8 cellular contexts compared by ENCODE assay signal in genomic region chr15:40055576-40056293, GRCh38. TPM values are rescaled to one million over a fixed set of nuclear protein-coding genes. Genes with fewer than 3 reads are reported as not detected.
A peak's percentile ranks its signal among the peaks of the same experiment; 100 is the strongest.
DNase-seq lines count a peak whose midpoint lies in the region; ATAC-seq and TF ChIP-seq lines count a peak whose summit lies in the region.

No MANE protein-coding gene starts in this region.

- H3K9me3 ChIP-seq in liver (ENCODE audit: control insufficient read depth in 4 of 4, low read length in 3 of 4): no peaks in the 10 kb centered on the region

- H3K27me3 ChIP-seq in liver (ENCODE audit: control insufficient read depth in 4 of 4, insufficient read depth in 4 of 4, low read length in 3 of 4): no peaks in the 10 kb centered on the region

- peak; percentile 22 to 60 for TF ChIP-seq RAD21 in liver (IDR thresholded peaks at IDR 0.05)

- H3K36me3 ChIP-seq in liver (ENCODE audit: control insufficient read depth in 4 of 4, insufficient read depth in 3 of 4, low read depth in 1 of 4, low read length in 3 of 4): no peaks in the 10 kb centered on the region

- peaks cover 12 to 27% (median 23%) of the 10 kb centered on the region in 4 donors for H3K4me1 ChIP-seq in liver (ENCODE audit: control insufficient read depth in 4 of 4, insufficient read depth in 4 of 4, low read length in 3 of 4)

- H3K9ac ChIP-seq in liver (ENCODE audit: low read depth in 1 of 2, low read length in 2 of 2): no peak overlapping the region

- H3K27ac ChIP-seq in 22Rv1: peak overlapping the region; percentile 54
- H3K27ac ChIP-seq in VCaP: peak overlapping the region; percentile 72
- H3K27ac ChIP-seq in liver (ENCODE audit: low read depth in 1 of 2, low read length in 2 of 2): peak overlapping the region; percentile 15 to 71

- WGBS in liver: 37% methylated on average over 14 of the region's 14 CpGs

- no peak overlapping the region for H3K4me3 ChIP-seq in liver (ENCODE audit: low read depth in 1 of 3, low read length in 3 of 3)

- DNase-seq in NCI-H187 (lab: John Stamatoyannopoulos, UW): no peak
- no peak for DNase-seq in activated CD4-positive, CD25-positive, alpha-beta regulatory T cell treated with anti-CD3 and anti-CD28 coated beads, Interleukin-2, amount 50 U/mL, for 72 hours
- no peak for DNase-seq in dermis blood vessel endothelial cell

- ATAC-seq in HG03457 (IDR thresholded peaks at IDR 0.05; ENCODE audit: unreplicated experiment) (peak; percentile 15), HG03378 (IDR thresholded peaks at IDR 0.05; ENCODE audit: unreplicated experiment) (no peak)

- TF ChIP-seq CTCF in 22Rv1 (IDR thresholded peaks at IDR 0.05): no peak
- TF ChIP-seq CTCF in VCaP (conservative IDR thresholded peaks at IDR 0.05): no peak
- no peak for TF ChIP-seq CTCF in liver (IDR thresholded peaks at IDR 0.05; ENCODE audit: low read depth, low read length, missing input control)

TF ChIP-seq in liver, 16 proteins besides CTCF, POLR2A, EP300 and RAD21:
- TF ChIP-seq FOXA1 (IDR thresholded peaks at IDR 0.05) (peak; percentile 27), GABPA (IDR thresholded peaks at IDR 0.05 in 1 of 2, conservative IDR thresholded peaks at IDR 0.05 in 1 of 2) (no peak), REST (IDR thresholded peaks at IDR 0.05) (no peak), SP1 (IDR thresholded peaks at IDR 0.05) (peak; percentile 33), NR2F2 (IDR thresholded peaks at IDR 0.05) (no peak), HNF4G (IDR thresholded peaks at IDR 0.05) (no peak), YY1 (IDR thresholded peaks at IDR 0.05) (no peak), HNF4A (conservative IDR thresholded peaks at IDR 0.05) (peak; percentile 48 to 65), FOXA2 (IDR thresholded peaks at IDR 0.05) (peak; percentile 31), JUND (IDR thresholded peaks at IDR 0.05) (peak in 1 of 2 donors; percentile 29), TAF1 (conservative IDR thresholded peaks at IDR 0.05) (no peak), RXRA (IDR thresholded peaks at IDR 0.05) (peak; percentile 68 to 78), EGR1 (IDR thresholded peaks at IDR 0.05; ENCODE audit: low read depth in 2 of 2) (no peak)
- TF ChIP-seq, protein P1, sequence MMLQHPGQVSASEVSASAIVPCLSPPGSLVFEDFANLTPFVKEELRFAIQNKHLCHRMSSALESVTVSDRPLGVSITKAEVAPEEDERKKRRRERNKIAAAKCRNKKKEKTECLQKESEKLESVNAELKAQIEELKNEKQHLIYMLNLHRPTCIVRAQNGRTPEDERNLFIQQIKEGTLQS (IDR thresholded peaks at IDR 0.05): no peak
- TF ChIP-seq, protein P2, sequence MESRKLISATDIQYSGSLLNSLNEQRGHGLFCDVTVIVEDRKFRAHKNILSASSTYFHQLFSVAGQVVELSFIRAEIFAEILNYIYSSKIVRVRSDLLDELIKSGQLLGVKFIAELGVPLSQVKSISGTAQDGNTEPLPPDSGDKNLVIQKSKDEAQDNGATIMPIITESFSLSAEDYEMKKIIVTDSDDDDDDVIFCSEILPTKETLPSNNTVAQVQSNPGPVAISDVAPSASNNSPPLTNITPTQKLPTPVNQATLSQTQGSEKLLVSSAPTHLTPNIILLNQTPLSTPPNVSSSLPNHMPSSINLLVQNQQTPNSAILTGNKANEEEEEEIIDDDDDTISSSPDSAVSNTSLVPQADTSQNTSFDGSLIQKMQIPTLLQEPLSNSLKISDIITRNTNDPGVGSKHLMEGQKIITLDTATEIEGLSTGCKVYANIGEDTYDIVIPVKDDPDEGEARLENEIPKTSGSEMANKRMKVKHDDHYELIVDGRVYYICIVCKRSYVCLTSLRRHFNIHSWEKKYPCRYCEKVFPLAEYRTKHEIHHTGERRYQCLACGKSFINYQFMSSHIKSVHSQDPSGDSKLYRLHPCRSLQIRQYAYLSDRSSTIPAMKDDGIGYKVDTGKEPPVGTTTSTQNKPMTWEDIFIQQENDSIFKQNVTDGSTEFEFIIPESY (IDR thresholded peaks at IDR 0.05): no peak
- TF ChIP-seq, protein P3, sequence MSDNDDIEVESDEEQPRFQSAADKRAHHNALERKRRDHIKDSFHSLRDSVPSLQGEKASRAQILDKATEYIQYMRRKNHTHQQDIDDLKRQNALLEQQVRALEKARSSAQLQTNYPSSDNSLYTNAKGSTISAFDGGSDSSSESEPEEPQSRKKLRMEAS (IDR thresholded peaks at IDR 0.05): peak; percentile 28

RNA-seq across cellular contexts. Expression of gene SRP14, which starts 16.8 kb away (rescaled TPM):
- 10 to 100 TPM; 67.2 to 84.9 TPM for total RNA-seq in liver
- polyA plus RNA-seq in liver: 100 to 1,000 TPM; 146 to 357 TPM
- total RNA-seq in dermis blood vessel endothelial cell: 236 and 391 TPM in 2 replicates

RNA-seq across cellular contexts. Expression of gene BMF, which starts 52.9 kb away (rescaled TPM):
- total RNA-seq in liver (10 to 100 TPM in 1 of 2 donors, 1 to 10 TPM in 1; 6.6 to 10.2 TPM), dermis blood vessel endothelial cell (9.4 and 18.4 TPM in 2 replicates)
- 1 to 10 TPM in 1 of 2 donors, under 1 TPM in 1; 0.63 to 1.4 TPM for polyA plus RNA-seq in liver
